ENCODE assay signal across 13 cellular contexts in genomic region chr11:87260811-87261210, GRCh38.
"Had no signal": no experiment of that assay in that cellular context is flagged by ENCODE, and none has a peak within 500 bp of the region (broad histone marks: within the 10 kb centered on the region; RNA-seq: fewer than 3 reads in every experiment).

No MANE protein-coding gene starts in this region.

- DNase-seq: activated naive CD4-positive, alpha-beta T cell treated with anti-CD3 and anti-CD28 coated beads, Interleukin-2, amount 50 U/mL, for 16 hours; activated T-cell treated with anti-CD3 and anti-CD28 coated beads, Interleukin-2, amount 50 U/mL, for 1 hour; lower lobe of right lung; natural killer cell; occipital lobe; sigmoid colon; stimulated activated CD4-positive, alpha-beta T cell treated with anti-CD3 and anti-CD28 coated beads, Interleukin-12 subunit alpha, Interleukin-12 subunit beta, amount 100 ng/mL, for 4 hours; stimulated activated naive CD8-positive, alpha-beta T cell treated with anti-CD3 and anti-CD28 coated beads, Interleukin-15, Interleukin-2, amounts not matched to agents 100 U/mL and 50 U/mL, for 24 hours; T-helper 2 cell; upper lobe of left lung had no signal

- H3K79me2 ChIP-seq: hepatocyte had no signal

- H3K27me3 ChIP-seq: gastroesophageal sphincter, hepatocyte, sigmoid colon, upper lobe of left lung had no signal

- H3K27ac ChIP-seq: gastroesophageal sphincter, lower lobe of right lung, sigmoid colon, upper lobe of left lung had no signal

- H3K4me2 ChIP-seq: hepatocyte had no signal

- H2AFZ ChIP-seq: hepatocyte had no signal

- H3K4me3 ChIP-seq: gastroesophageal sphincter, hepatocyte, lower lobe of right lung, sigmoid colon, upper lobe of left lung had no signal

- H3K4me3 Mint-ChIP-seq: natural killer cell had no signal

- H3K27ac Mint-ChIP-seq: natural killer cell had no signal

- H3K9me3 ChIP-seq: gastroesophageal sphincter, lower lobe of right lung, sigmoid colon, upper lobe of left lung had no signal

- H3K36me3 ChIP-seq: gastroesophageal sphincter, lower lobe of right lung, sigmoid colon, upper lobe of left lung had no signal

- H3K9me3 Mint-ChIP-seq: natural killer cell had no signal

- ATAC-seq: activated CD4-positive, CD25-positive, alpha-beta regulatory T cell treated with anti-CD3 and anti-CD28 coated beads, Interleukin-2, amount 50 U/mL, for 24 hours; gastroesophageal sphincter; lower lobe of right lung; natural killer cell; stimulated activated naive CD8-positive, alpha-beta T cell treated with anti-CD3 and anti-CD28 coated beads, Interleukin-15, Interleukin-2, amounts not matched to agents 100 U/mL and 50 U/mL, for 24 hours had no signal

- H3K36me3 Mint-ChIP-seq: natural killer cell had no signal
